In the genomic region with DNA sequence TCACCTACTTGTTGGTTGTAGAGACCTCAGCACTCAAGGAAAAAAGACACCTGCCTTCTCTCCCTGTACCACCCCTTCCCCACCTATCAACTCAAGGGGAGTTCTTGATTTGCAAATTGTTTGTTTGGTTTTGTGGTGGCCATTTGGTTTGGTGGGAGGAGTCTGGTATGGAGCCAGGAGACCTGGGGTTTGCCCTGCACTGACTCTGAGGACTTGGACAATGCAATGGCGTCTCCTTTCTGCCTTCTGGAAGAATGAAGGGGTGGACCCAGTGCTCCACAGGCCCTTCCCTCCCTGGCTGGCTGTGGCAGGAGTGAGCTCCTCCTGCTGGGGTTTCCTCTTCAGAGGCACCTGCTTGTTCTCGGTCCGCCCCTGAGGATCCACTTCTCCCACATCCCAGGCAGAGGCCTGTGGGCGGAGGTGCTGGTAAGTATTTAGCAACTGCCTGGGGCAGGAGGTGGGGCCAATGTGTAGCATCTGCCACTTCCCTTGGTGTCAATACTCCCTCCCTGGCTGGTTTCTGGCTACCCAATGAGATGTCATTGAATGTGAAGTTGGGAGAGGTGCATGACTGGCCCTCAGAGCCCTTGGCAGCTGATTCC, we compare ENCODE assay signal across 14 cellular contexts.
"Had no signal": no experiment of that assay in that cellular context is flagged by ENCODE, and none has a peak within 500 bp of the region (broad histone marks: within the 10 kb centered on the region; RNA-seq: fewer than 3 reads in every experiment).

No MANE protein-coding gene starts in this region.

- ATAC-seq: activated CD8-positive, alpha-beta memory T cell treated with anti-CD3 and anti-CD28 coated beads, Interleukin-2, amount 10 ng/mL, durations not matched to agents 7 days and 5 days; natural killer cell treated with Interleukin-12 subunit alpha and Interleukin-12 subunit beta and Interleukin-15 and Interleukin-18, amount 100 ng/mL, for 72 hours; sciatic nerve had no signal

- H3K9me3 Mint-ChIP-seq: activated naive CD8-positive, alpha-beta T cell treated with anti-CD3 and anti-CD28 coated beads for 36 hours; natural killer cell treated with Interleukin-12 subunit alpha and Interleukin-12 subunit beta and Interleukin-15 and Interleukin-18, amount 100 ng/mL, for 72 hours had no signal

- H3K36me3 Mint-ChIP-seq: activated CD8-positive, alpha-beta memory T cell treated with anti-CD3 and anti-CD28 coated beads, Interleukin-2, amount 10 ng/mL, durations not matched to agents 7 days and 5 days; activated naive CD8-positive, alpha-beta T cell treated with anti-CD3 and anti-CD28 coated beads for 36 hours; natural killer cell treated with Interleukin-12 subunit alpha and Interleukin-12 subunit beta and Interleukin-15 and Interleukin-18, amount 100 ng/mL, for 72 hours had no signal

- H3K4me1 Mint-ChIP-seq: activated CD8-positive, alpha-beta memory T cell treated with anti-CD3 and anti-CD28 coated beads, Interleukin-2, amount 10 ng/mL, durations not matched to agents 7 days and 5 days; activated naive CD8-positive, alpha-beta T cell treated with anti-CD3 and anti-CD28 coated beads for 36 hours had no signal

- H3K4me3 Mint-ChIP-seq: activated CD8-positive, alpha-beta memory T cell treated with anti-CD3 and anti-CD28 coated beads, Interleukin-2, amount 10 ng/mL, durations not matched to agents 7 days and 5 days; activated naive CD8-positive, alpha-beta T cell treated with anti-CD3 and anti-CD28 coated beads for 36 hours; natural killer cell treated with Interleukin-12 subunit alpha and Interleukin-12 subunit beta and Interleukin-15 and Interleukin-18, amount 100 ng/mL, for 72 hours had no signal

- H3K27ac Mint-ChIP-seq: activated CD8-positive, alpha-beta memory T cell treated with anti-CD3 and anti-CD28 coated beads, Interleukin-2, amount 10 ng/mL, durations not matched to agents 7 days and 5 days; activated naive CD8-positive, alpha-beta T cell treated with anti-CD3 and anti-CD28 coated beads for 36 hours; natural killer cell treated with Interleukin-12 subunit alpha and Interleukin-12 subunit beta and Interleukin-15 and Interleukin-18, amount 100 ng/mL, for 72 hours had no signal

- DNase-seq: activated CD4-positive, alpha-beta T cell treated with anti-CD3 and anti-CD28 coated beads, Interleukin-2, amount 50 U/mL, for 48 hours; activated CD4-positive, CD25-positive, alpha-beta regulatory T cell treated with anti-CD3 and anti-CD28 coated beads, Interleukin-2, amount 50 U/mL, for 72 hours; activated CD8-positive, alpha-beta memory T cell treated with anti-CD3 and anti-CD28 coated beads, Interleukin-2, amount 10 ng/mL, durations not matched to agents 7 days and 5 days; activated gamma-delta T cell treated with Interleukin-2 at 50 U/mL for 16 hours; activated naive CD8-positive, alpha-beta T cell treated with anti-CD3 and anti-CD28 coated beads for 36 hours; activated T-cell treated with anti-CD3 and anti-CD28 coated beads, Interleukin-2, amount 50 U/mL, for 48 hours; dermis blood vessel endothelial cell; occipital lobe; spleen; stimulated activated CD4-positive, alpha-beta T cell treated with anti-CD3 and anti-CD28 coated beads, Interleukin-2, amount 100 ng/mL, for 24 hours; stimulated activated naive CD4-positive, alpha-beta T cell treated with Interleukin-2 at 50 U/mL for 16 hours; upper lobe of left lung had no signal
